29 cellular contexts compared by ENCODE assay signal in genomic region chr9:129060991-129061390, GRCh38. TPM values are rescaled to one million over a fixed set of nuclear protein-coding genes. Genes with fewer than 3 reads are reported as not detected.
A peak's percentile ranks its signal among the peaks of the same experiment; 100 is the strongest.
DNase-seq lines count a peak whose midpoint lies in the region; TF ChIP-seq lines count a peak whose summit lies in the region.
"Had no signal": no experiment of that assay in that cellular context is flagged by ENCODE, and none has a peak within 500 bp of the region (broad histone marks: within the 10 kb centered on the region; RNA-seq: fewer than 3 reads in every experiment).

No MANE protein-coding gene starts in this region.

- POLR2A ChIA-PET in RWPE1 (lab: Yijun Ruan, JAX; ENCODE audit: low non-redundant PET), result no interaction called here

- DNase-seq in RWPE1 (ENCODE audit: low spot score), result no peak
- peak; percentile 66 for DNase-seq in osteoblast (ENCODE audit: insufficient read length, low spot score, missing footprints)
- DNase-seq in stimulated activated CD4-positive, alpha-beta T cell treated with anti-CD3 and anti-CD28 coated beads, Interleukin-1b, Interleukin-23, amount 100 ng/mL, for 48 hours, result no peak
- DNase-seq in effector CD8-positive, alpha-beta T cell (lab: John Stamatoyannopoulos, UW), result no peak
- DNase-seq: 8988T; ACHN; AML-193; BE2C; C1 segment of cervical spinal cord; Calu3; CD4-positive, alpha-beta memory T cell; CD4-positive, alpha-beta T cell; CD4-positive, CD25-positive, alpha-beta regulatory T cell; CD8-positive, alpha-beta memory T cell; CD8-positive, alpha-beta T cell; COR-L47; DMS 273 treated with DMSO at 0.1 percent for 48 hours; DMS153; DMS53; DMS79; DMS79 treated with DMSO at 0.1 percent for 48 hours; DND-41; EL had no signal

- H3K9me3 ChIP-seq in osteoblast (ENCODE audit: low read depth, low read length), result no peaks in the 10 kb centered on the region
- H3K9me3 ChIP-seq: A549; BE2C; BLaER1; BLaER1 treated with 17β-estradiol and CSF1 and Interleukin-3, amounts not matched to agents 10 nM and 100 nM; Caco-2 had no signal

- no peak overlapping the region for H2AFZ ChIP-seq in osteoblast (ENCODE audit: low read length)

- no peaks in the 10 kb centered on the region for H3K27me3 ChIP-seq in osteoblast (ENCODE audit: insufficient read depth, low read length)
- H3K27me3 ChIP-seq: BE2C; BLaER1; BLaER1 treated with 17β-estradiol and CSF1 and Interleukin-3, amounts not matched to agents 10 nM and 100 nM had no signal

- H3K36me3 ChIP-seq in osteoblast (ENCODE audit: insufficient read depth, low read length), result peaks cover 39% of the 10 kb centered on the region

- no peak overlapping the region for H3K4me2 ChIP-seq in osteoblast (ENCODE audit: insufficient read depth, low read length)
- H3K4me2 ChIP-seq: A549; BLaER1; BLaER1 treated with 17β-estradiol and CSF1 and Interleukin-3, amounts not matched to agents 10 nM and 100 nM had no signal

- H3K79me2 ChIP-seq in osteoblast (ENCODE audit: insufficient read depth, low read length), result no peaks in the 10 kb centered on the region

- H4K20me1 ChIP-seq in osteoblast (ENCODE audit: insufficient read depth, low read length), result peaks cover 4% of the 10 kb centered on the region
- H4K20me1 ChIP-seq: BLaER1 had no signal

- H3K4me3 ChIP-seq in osteoblast (ENCODE audit: insufficient read depth, low read length), result no peak overlapping the region
- H3K4me3 ChIP-seq: A549; BLaER1; BLaER1 treated with 17β-estradiol and CSF1 and Interleukin-3, amounts not matched to agents 10 nM and 100 nM had no signal

- TF ChIP-seq CTCF in RWPE1 (conservative IDR thresholded peaks at IDR 0.05; ENCODE audit: low read depth), result no peak
- TF ChIP-seq CTCF in osteoblast (IDR thresholded peaks at IDR 0.05; ENCODE audit: extremely low read depth, low read depth, low read length), result no peak

- CTCF ChIA-PET in RWPE1 (lab: Yijun Ruan, JAX), result interaction anchor here (0.6 kb wide), 2 partner anchors 41 to 71 kb away, joined by 3 to 6 read pairs; no protein-coding TSS in a partner anchor

- 0 out of 2 replicates have a peak overlapping the region, but pooled peaks have one; percentile 3 for H3K27ac ChIP-seq in RWPE1
- H3K27ac ChIP-seq in osteoblast (ENCODE audit: low read depth, low read length), result no peak overlapping the region
- H3K27ac ChIP-seq: 22Rv1, A549, BLaER1, C4-2B had no signal

- H3K4me1 ChIP-seq in osteoblast (ENCODE audit: insufficient read depth, low read length), result peaks cover 18% of the 10 kb centered on the region
- H3K4me1 ChIP-seq: BE2C, BLaER1, Caco-2 had no signal

RNA-seq across cellular contexts. Expression of gene DOLPP1, which starts 19.9 kb away (rescaled TPM):
- 10.3 and 10.5 TPM in 2 replicates for total RNA-seq in osteoblast

RNA-seq across cellular contexts. Expression of gene MIGA2, which starts 24.6 kb away (rescaled TPM):
- 21.2 and 22.4 TPM in 2 replicates for total RNA-seq in osteoblast

RNA-seq across cellular contexts. Expression of gene SH3GLB2, which starts 32.9 kb away (rescaled TPM):
- 37.3 and 38.6 TPM in 2 replicates for total RNA-seq in osteoblast

RNA-seq across cellular contexts. Expression of gene CRAT, which starts 49.6 kb away (rescaled TPM):
- 64.8 and 79.6 TPM in 2 replicates for total RNA-seq in osteoblast

RNA-seq across cellular contexts. Expression of gene PTPA, which starts 50.2 kb away (rescaled TPM):
- total RNA-seq in osteoblast, result 64.8 and 73.5 TPM in 2 replicates
